Comparison of ENCODE assay signal across 9 cellular contexts in genomic region chr2:134127496-134127895, GRCh38.
DNase-seq lines count a peak whose midpoint lies in the region; ATAC-seq, FAIRE-seq and TF ChIP-seq lines count a peak whose summit lies in the region.
"Had no signal": no experiment of that assay in that cellular context is flagged by ENCODE, and none has a peak within 500 bp of the region (broad histone marks: within the 10 kb centered on the region; RNA-seq: fewer than 3 reads in every experiment).

No MANE protein-coding gene starts in this region.

- H3K36me3 Mint-ChIP-seq in activated CD8-positive, alpha-beta T cell treated with anti-CD3 and anti-CD28 coated beads, Interleukin-2, amount 10 ng/mL, durations not matched to agents 7 days and 5 days (ENCODE audit: low read depth) = peaks cover 27% of the 10 kb centered on the region
- H3K36me3 Mint-ChIP-seq in natural killer cell treated with Interleukin-12 subunit alpha and Interleukin-12 subunit beta and Interleukin-15 and Interleukin-18, amount 100 ng/mL, for 72 hours = no peaks in the 10 kb centered on the region

- H3K4me3 ChIP-seq in smooth muscle cell = no peak overlapping the region

- no peaks in the 10 kb centered on the region for H3K4me1 ChIP-seq in smooth muscle cell (ENCODE audit: low read depth)

- no peaks in the 10 kb centered on the region for H3K9me3 Mint-ChIP-seq in activated CD8-positive, alpha-beta T cell treated with anti-CD3 and anti-CD28 coated beads, Interleukin-2, amount 10 ng/mL, durations not matched to agents 7 days and 5 days (ENCODE audit: insufficient read depth)
- no peaks in the 10 kb centered on the region for H3K9me3 Mint-ChIP-seq in natural killer cell treated with Interleukin-12 subunit alpha and Interleukin-12 subunit beta and Interleukin-15 and Interleukin-18, amount 100 ng/mL, for 72 hours

- no peak for TF ChIP-seq POLR2A in GM12892 (IDR thresholded peaks at IDR 0.05; ENCODE audit: low read depth, low read length)

- no peak overlapping the region for H3K4me3 Mint-ChIP-seq in activated CD8-positive, alpha-beta T cell treated with anti-CD3 and anti-CD28 coated beads, Interleukin-2, amount 10 ng/mL, durations not matched to agents 7 days and 5 days
- H3K4me3 Mint-ChIP-seq in natural killer cell treated with Interleukin-12 subunit alpha and Interleukin-12 subunit beta and Interleukin-15 and Interleukin-18, amount 100 ng/mL, for 72 hours = peak overlapping the region; percentile 46

- H3K9ac ChIP-seq in smooth muscle cell (ENCODE audit: low read depth) = no peak overlapping the region

- H4K20me1 ChIP-seq in smooth muscle cell (ENCODE audit: low read depth) = peaks cover 93% of the 10 kb centered on the region

- peaks cover 62% of the 10 kb centered on the region for H3K4me1 Mint-ChIP-seq in activated CD8-positive, alpha-beta T cell treated with anti-CD3 and anti-CD28 coated beads, Interleukin-2, amount 10 ng/mL, durations not matched to agents 7 days and 5 days (ENCODE audit: low read depth)
- peaks cover 40 to 51% of the 10 kb centered on the region in 2 donors for H3K4me1 Mint-ChIP-seq in natural killer cell treated with Interleukin-12 subunit alpha and Interleukin-12 subunit beta and Interleukin-15 and Interleukin-18, amount 100 ng/mL, for 72 hours (ENCODE audit: low read depth in 2 of 2)

- no peaks in the 10 kb centered on the region for H3K27me3 Mint-ChIP-seq in activated CD8-positive, alpha-beta T cell treated with anti-CD3 and anti-CD28 coated beads, Interleukin-2, amount 10 ng/mL, durations not matched to agents 7 days and 5 days (ENCODE audit: low read depth)
- no peaks in the 10 kb centered on the region for H3K27me3 Mint-ChIP-seq in natural killer cell treated with Interleukin-12 subunit alpha and Interleukin-12 subunit beta and Interleukin-15 and Interleukin-18, amount 100 ng/mL, for 72 hours

- H2AFZ ChIP-seq in smooth muscle cell (ENCODE audit: low read depth) = no peak overlapping the region

- no peak for DNase-seq in GM12892 (ENCODE audit: insufficient read length)
- peak; percentile 66 for DNase-seq in activated CD8-positive, alpha-beta T cell treated with anti-CD3 and anti-CD28 coated beads, Interleukin-2, amount 10 ng/mL, durations not matched to agents 7 days and 5 days
- peak; percentile 71 for DNase-seq in natural killer cell treated with Interleukin-12 subunit alpha and Interleukin-12 subunit beta and Interleukin-15 and Interleukin-18, amount 100 ng/mL, for 72 hours (ENCODE audit: low spot score)
- no peak for DNase-seq in HuH-7 (ENCODE audit: low spot score)
- DNase-seq in smooth muscle cell (lab: John Stamatoyannopoulos, UW; ENCODE audit: unreplicated experiment) = no peak
- DNase-seq in SHP77 (lab: John Stamatoyannopoulos, UW) = no peak
- DNase-seq in NCI-H748 (lab: John Stamatoyannopoulos, UW; ENCODE audit: unreplicated experiment) = no peak
- DNase-seq: WERI-Rb-1 had no signal

- no peaks in the 10 kb centered on the region for H3F3A ChIP-seq in smooth muscle cell (ENCODE audit: low read depth)

- peaks cover 43% of the 10 kb centered on the region for H3K79me2 ChIP-seq in smooth muscle cell (ENCODE audit: low read depth)

- no peaks in the 10 kb centered on the region for H3K9me3 ChIP-seq in smooth muscle cell (replicated peaks; ENCODE audit: low read depth)

- CTCF ChIA-PET in activated CD8-positive, alpha-beta T cell treated with anti-CD3 and anti-CD28 coated beads, Interleukin-2, amount 10 ng/mL, durations not matched to agents 7 days and 5 days (lab: Charles Lee) = interaction anchor here (0.6 to 3.8 kb wide), 12 partner anchors 10 to 324 kb away, joined by 3 to 21 read pairs (median 6); no protein-coding TSS in a partner anchor

- no peaks in the 10 kb centered on the region for H3K36me3 ChIP-seq in smooth muscle cell (ENCODE audit: low read depth)

- 97% methylated on average over 7 of the region's 7 CpGs for WGBS in smooth muscle cell (ENCODE audit: low lambda C conversion rate)

- FAIRE-seq in GM12892 (lab: Jason Lieb, UNC) = peak; percentile 63

- H3K27me3 ChIP-seq in smooth muscle cell (ENCODE audit: low read depth) = no peaks in the 10 kb centered on the region

- no peak overlapping the region for H3K27ac ChIP-seq in smooth muscle cell (ENCODE audit: low read depth)
- H3K27ac ChIP-seq: WERI-Rb-1 had no signal

- H3K27ac Mint-ChIP-seq in activated CD8-positive, alpha-beta T cell treated with anti-CD3 and anti-CD28 coated beads, Interleukin-2, amount 10 ng/mL, durations not matched to agents 7 days and 5 days = no peak overlapping the region
- H3K27ac Mint-ChIP-seq in natural killer cell treated with Interleukin-12 subunit alpha and Interleukin-12 subunit beta and Interleukin-15 and Interleukin-18, amount 100 ng/mL, for 72 hours = peak overlapping the region in 1 of 2 donors; percentile 33

- POLR2A ChIA-PET in activated CD8-positive, alpha-beta T cell treated with anti-CD3 and anti-CD28 coated beads, Interleukin-2, amount 10 ng/mL, durations not matched to agents 7 days and 5 days (lab: Charles Lee) = interaction anchor here (0.6 to 1.2 kb wide), 4 partner anchors 8 to 292 kb away, joined by 3 to 5 read pairs (median 4); no protein-coding TSS in a partner anchor

- TF ChIP-seq CTCF in smooth muscle cell (IDR thresholded peaks at IDR 0.05; ENCODE audit: borderline replicate concordance, insufficient read depth, poor library complexity, severe bottlenecking) = no peak

- ATAC-seq in HG02870 (IDR thresholded peaks at IDR 0.05; ENCODE audit: unreplicated experiment) = peak; percentile 56
- ATAC-seq in activated CD8-positive, alpha-beta T cell treated with anti-CD3 and anti-CD28 coated beads, Interleukin-2, amount 10 ng/mL, durations not matched to agents 7 days and 5 days = peak; percentile 85
- ATAC-seq in natural killer cell treated with Interleukin-12 subunit alpha and Interleukin-12 subunit beta and Interleukin-15 and Interleukin-18, amount 100 ng/mL, for 72 hours = peak; percentile 80 to 84

- H3K4me2 ChIP-seq in smooth muscle cell = no peak overlapping the region

Comparison
In these comparisons a context has a peak if more than half of its experiments do, and no peak if none do; other contexts are left out.
1. DNase-seq: peak in activated CD8-positive, alpha-beta T cell treated with anti-CD3 and anti-CD28 coated beads, Interleukin-2, amount 10 ng/mL, durations not matched to agents 7 days and 5 days (single experiment) and natural killer cell treated with Interleukin-12 subunit alpha and Interleukin-12 subunit beta and Interleukin-15 and Interleukin-18, amount 100 ng/mL, for 72 hours (single experiment); none in GM12892 (single experiment), HuH-7 (single experiment), smooth muscle cell (single experiment), SHP77 (0 of 2) and NCI-H748 (single experiment).
2. Peak in every context shown above with its lines, with median percentiles within 50 percentile points of each other: ATAC-seq.